In genomic region chr10:51876979-51877378, GRCh38 we compare ENCODE assay signal across 22 cellular contexts.
DNase-seq lines count a peak whose midpoint lies in the region; ATAC-seq, FAIRE-seq and TF ChIP-seq lines count a peak whose summit lies in the region.
"Had no signal": no experiment of that assay in that cellular context is flagged by ENCODE, and none has a peak within 500 bp of the region (broad histone marks: within the 10 kb centered on the region; RNA-seq: fewer than 3 reads in every experiment).

No MANE protein-coding gene starts in this region.

- H3K9me1 ChIP-seq in K562 (ENCODE audit: control insufficient read depth, insufficient read depth, low read length), result no peaks in the 10 kb centered on the region

- H3K27ac Mint-ChIP-seq in GM23338 (no peak overlapping the region), neural progenitor cell (peak overlapping the region; percentile 53)
- H3K27ac Mint-ChIP-seq: B cell, CD14-positive monocyte, T-helper 17 cell had no signal

- no peaks in the 10 kb centered on the region for H3K9me3 ChIP-seq in HEK293 (ENCODE audit: control insufficient read depth, insufficient read depth, low read depth, low read length)
- no peaks in the 10 kb centered on the region for H3K9me3 ChIP-seq in K562 (replicated peaks; ENCODE audit: control insufficient read depth, insufficient read depth, low read depth, low read length)
- no peaks in the 10 kb centered on the region for H3K9me3 ChIP-seq in neural progenitor cell (ENCODE audit: low read depth)
- H3K9me3 ChIP-seq in PC-9 (ENCODE audit: insufficient read depth, low read depth), result no peaks in the 10 kb centered on the region
- H3K9me3 ChIP-seq: A549 had no signal

- FAIRE-seq in K562 (lab: Jason Lieb, UNC), result peak; percentile 6
- FAIRE-seq: A549 had no signal

- WGBS in K562 (ENCODE audit: insufficient coverage, low coverage, missing lambda C conversion rate), result 0% methylated on average over 2 of the region's 2 CpGs

- no peaks in the 10 kb centered on the region for H3K36me3 Mint-ChIP-seq in GM23338 (ENCODE audit: low read depth)
- no peaks in the 10 kb centered on the region for H3K36me3 Mint-ChIP-seq in neural progenitor cell
- H3K36me3 Mint-ChIP-seq: CD14-positive monocyte had no signal

- TF ChIP-seq RAD21 in K562 (CRISPR knock-in tag; conservative IDR thresholded peaks at IDR 0.05 in 1 of 2, IDR thresholded peaks at IDR 0.05 in 1 of 2), result no peak

- H3K27me3 Mint-ChIP-seq in GM23338 (ENCODE audit: insufficient read depth, low read depth, poor library complexity), result peaks cover 2% of the 10 kb centered on the region
- no peaks in the 10 kb centered on the region for H3K27me3 Mint-ChIP-seq in neural progenitor cell (ENCODE audit: insufficient read depth, low read depth)
- H3K27me3 Mint-ChIP-seq: B cell had no signal

- no peaks in the 10 kb centered on the region for H3K36me3 ChIP-seq in GM23338 (ENCODE audit: insufficient read depth)
- H3K36me3 ChIP-seq in HEK293 (ENCODE audit: control insufficient read depth in 2 of 2, insufficient read depth in 1 of 2, low read length in 2 of 2), result no peaks in the 10 kb centered on the region
- H3K36me3 ChIP-seq in K562 (ENCODE audit: control insufficient read depth, insufficient read depth, low read length), result no peaks in the 10 kb centered on the region
- H3K36me3 ChIP-seq in neural progenitor cell, result no peaks in the 10 kb centered on the region
- no peaks in the 10 kb centered on the region for H3K36me3 ChIP-seq in PC-9 (ENCODE audit: low read depth)

- DNase-seq in GM23338 (ENCODE audit: low spot score), result no peak
- no peak for DNase-seq in K562 (ENCODE audit: extremely low read depth in 1 of 4, low spot score in 3 of 4)
- no peak for DNase-seq in neural progenitor cell (ENCODE audit: low spot score)
- no peak for DNase-seq in PC-9
- DNase-seq: GM23248, MV-4-11, NCI-H1105 treated with DMSO at 0.1 percent for 48 hours, NCI-H2029 treated with DMSO at 0.1 percent for 48 hours, NCI-H526 treated with DMSO at 0.1 percent for 48 hours, PC-3, RPMI8226, SW 1271, T-helper 17 cell had no signal

- TF ChIP-seq CTCF in GM23338 (conservative IDR thresholded peaks at IDR 0.05; ENCODE audit: low read depth in 2 of 2), result no peak
- no peak for TF ChIP-seq CTCF in HEK293 (tag by site-specific recombination; IDR thresholded peaks at IDR 0.05)
- TF ChIP-seq CTCF in K562 (IDR thresholded peaks at IDR 0.05 in 2 of 3, conservative IDR thresholded peaks at IDR 0.05 in 1 of 3; ENCODE audit: insufficient read depth in 2 of 3, low read depth in 1 of 3, low read length in 3 of 3), result no peak
- no peak for TF ChIP-seq CTCF in neural progenitor cell (IDR thresholded peaks at IDR 0.05)
- no peak for TF ChIP-seq CTCF in PC-9 (conservative IDR thresholded peaks at IDR 0.05)

- no peak overlapping the region for H3K4me2 ChIP-seq in GM23338
- H3K4me2 ChIP-seq in K562 (ENCODE audit: insufficient read depth, low read length), result no peak overlapping the region
- peak overlapping the region; percentile 16 for H3K4me2 ChIP-seq in neural progenitor cell
- H3K4me2 ChIP-seq in PC-9, result no peak overlapping the region
- H3K4me2 ChIP-seq: A549, KMS-11 had no signal

- H3K27me3 ChIP-seq in GM23338 (ENCODE audit: insufficient read depth), result no peaks in the 10 kb centered on the region
- H3K27me3 ChIP-seq in K562 (ENCODE audit: control insufficient read depth in 2 of 2, insufficient read depth in 2 of 2, low read length in 2 of 2), result no peaks in the 10 kb centered on the region
- H3K27me3 ChIP-seq in neural progenitor cell, result no peaks in the 10 kb centered on the region
- no peaks in the 10 kb centered on the region for H3K27me3 ChIP-seq in PC-9 (ENCODE audit: insufficient read depth, low read depth)

- no peak for TF ChIP-seq EP300 in K562 (IDR thresholded peaks at IDR 0.05; ENCODE audit: low read length)

- no peak overlapping the region for H3K4me3 Mint-ChIP-seq in GM23338
- no peak overlapping the region for H3K4me3 Mint-ChIP-seq in neural progenitor cell
- H3K4me3 Mint-ChIP-seq: B cell, CD14-positive monocyte, T-helper 17 cell had no signal

- H3K79me2 ChIP-seq in GM23338 (replicated peaks; ENCODE audit: insufficient read depth) (no peaks in the 10 kb centered on the region), K562 (ENCODE audit: control insufficient read depth, insufficient read depth, low read length) (no peaks in the 10 kb centered on the region), neural progenitor cell (ENCODE audit: low read depth) (no peaks in the 10 kb centered on the region), PC-9 (ENCODE audit: low read depth) (no peaks in the 10 kb centered on the region)

- no TSS peak for BruUV-seq in K562 (replicated peaks; lab: Mats Ljungman, UMichigan)
- BruUV-seq in PC-9 (replicated peaks; lab: Mats Ljungman, UMichigan), result no TSS peak

- intact Hi-C loops in K562 (cut with micrococcal nuclease) (no loop called here), PC-9 (cut with micrococcal nuclease; ENCODE audit: unreplicated experiment) (no loop called here)

- no peaks in the 10 kb centered on the region for H3K9me2 ChIP-seq in GM23338 (ENCODE audit: insufficient read depth)
- no peaks in the 10 kb centered on the region for H3K9me2 ChIP-seq in PC-9 (ENCODE audit: insufficient read depth)

- H3K4me1 ChIP-seq in GM23338 (ENCODE audit: insufficient read depth), result peaks cover 17% of the 10 kb centered on the region
- no peaks in the 10 kb centered on the region for H3K4me1 ChIP-seq in HEK293 (ENCODE audit: control insufficient read depth, insufficient read depth, low read length)
- no peaks in the 10 kb centered on the region for H3K4me1 ChIP-seq in K562 (replicated peaks in 1 of 2; ENCODE audit: control insufficient read depth in 2 of 2, insufficient read depth in 2 of 2, low read length in 2 of 2)
- H3K4me1 ChIP-seq in neural progenitor cell, result peaks cover 46% of the 10 kb centered on the region
- no peaks in the 10 kb centered on the region for H3K4me1 ChIP-seq in PC-9 (replicated peaks; ENCODE audit: insufficient read depth)
- H3K4me1 ChIP-seq: A549 had no signal

- peak; percentile 57 for ATAC-seq in GM23338
- ATAC-seq in K562, result no peak
- ATAC-seq in HG03097 (IDR thresholded peaks at IDR 0.05; ENCODE audit: low FRiP score, unreplicated experiment), result no peak
- ATAC-seq in GM19023 (IDR thresholded peaks at IDR 0.05; ENCODE audit: unreplicated experiment), result no peak
- ATAC-seq: A549, PC-3, T-helper 17 cell had no signal

- H4K20me1 ChIP-seq in GM23338 (replicated peaks; ENCODE audit: insufficient read depth) (no peaks in the 10 kb centered on the region), K562 (replicated peaks; ENCODE audit: control insufficient read depth, insufficient read depth, low read length) (no peaks in the 10 kb centered on the region), neural progenitor cell (ENCODE audit: low read depth) (no peaks in the 10 kb centered on the region), PC-9 (ENCODE audit: insufficient read depth) (no peaks in the 10 kb centered on the region)

- in situ Hi-C loops in K562 (cut with MboI), result no loop called here

- POLR2A ChIA-PET in HEK293 (lab: Yijun Ruan, JAX) (no interaction called here), K562 (lab: Yijun Ruan, JAX) (interaction anchor here (0.6 kb wide), 1 partner anchor 393 kb away, joined by 3 read pairs; no protein-coding TSS in a partner anchor), PC-9 (lab: Charles Lee; ENCODE audit: unreplicated experiment) (interaction anchor here (0.6 kb wide), 1 partner anchor 211 kb away, joined by 3 read pairs; no protein-coding TSS in a partner anchor)

- no peak for TF ChIP-seq POLR2A in K562 (conservative IDR thresholded peaks at IDR 0.05)

- CTCF ChIA-PET in HEK293 (lab: Yijun Ruan, JAX), result no interaction called here
- CTCF ChIA-PET in K562 (lab: Yijun Ruan, JAX; ENCODE audit: low intra/inter-chr PET ratio), result no interaction called here
- CTCF ChIA-PET in PC-9 (lab: Charles Lee), result no interaction called here

- no peak overlapping the region for H3K27ac ChIP-seq in GM23338 (ENCODE audit: low read depth)
- no peak overlapping the region for H3K27ac ChIP-seq in HEK293 (ENCODE audit: extremely low read depth, low read depth, low read length)
- H3K27ac ChIP-seq in K562 (ENCODE audit: extremely low read depth, low read depth, low read length), result no peak overlapping the region
- peak overlapping the region; percentile 56 for H3K27ac ChIP-seq in neural progenitor cell
- H3K27ac ChIP-seq in PC-9, result no peak overlapping the region
- H3K27ac ChIP-seq: A549, HL-60, KMS-11, SK-N-MC had no signal

- H3K4me3 ChIP-seq in GM23338 (no peak overlapping the region), HEK293 (ENCODE audit: low read depth, low read length) (no peak overlapping the region), K562 (no peak overlapping the region), neural progenitor cell (no peak overlapping the region), PC-9 (no peak overlapping the region)
- H3K4me3 ChIP-seq: A549, GM23248, SK-N-MC had no signal

- H3K9ac ChIP-seq in K562 (ENCODE audit: insufficient read depth in 1 of 2, low read depth in 2 of 2, low read length in 2 of 2) (no peak overlapping the region), neural progenitor cell (no peak overlapping the region)
- H3K9ac ChIP-seq: GM23248, KMS-11 had no signal

- H3F3A ChIP-seq in GM23338 (replicated peaks; ENCODE audit: low read depth), result no peaks in the 10 kb centered on the region
- H3F3A ChIP-seq in neural progenitor cell (ENCODE audit: low read depth), result peaks cover 24% of the 10 kb centered on the region
- no peaks in the 10 kb centered on the region; the same call in 1 of the 2 replicates for H3F3A ChIP-seq in PC-9 (ENCODE audit: insufficient read depth, low read depth)

- H3K4me1 Mint-ChIP-seq in GM23338 (peaks cover 20% of the 10 kb centered on the region), neural progenitor cell (peaks cover 27% of the 10 kb centered on the region)
- H3K4me1 Mint-ChIP-seq: B cell, CD14-positive monocyte had no signal

- H3K9me3 Mint-ChIP-seq in GM23338 (peaks cover 3% of the 10 kb centered on the region; the same call in 2 of the 3 replicates), neural progenitor cell (no peaks in the 10 kb centered on the region)
- H3K9me3 Mint-ChIP-seq: CD14-positive monocyte had no signal

- H2AFZ ChIP-seq in GM23338 (no peak overlapping the region), K562 (ENCODE audit: low read depth, low read length) (no peak overlapping the region), neural progenitor cell (replicated peaks) (no peak overlapping the region), PC-9 (no peak overlapping the region)
- H2AFZ ChIP-seq: GM23248 had no signal

TF ChIP-seq in GM23338, 12 proteins besides CTCF, POLR2A, EP300 and RAD21 (continues in another document):
- TF ChIP-seq POLR2AphosphoS5 (IDR thresholded peaks at IDR 0.05; ENCODE audit: low read depth) (no peak), ZNF114 (CRISPR knock-in tag; IDR thresholded peaks at IDR 0.05) (no peak), EZH2phosphoT487 (IDR thresholded peaks at IDR 0.05; ENCODE audit: unreplicated experiment) (no peak)

TF ChIP-seq in HEK293, 187 proteins besides CTCF, POLR2A, EP300 and RAD21 (continues in another document):
- peak; percentile 54; the same call in 1 of the 2 replicates for TF ChIP-seq SCRT2 (tag by site-specific recombination; IDR thresholded peaks at IDR 0.05)
- TF ChIP-seq ZNF404 (tag by site-specific recombination; IDR thresholded peaks at IDR 0.05), result no peak

TF ChIP-seq in K562, 482 proteins besides CTCF, POLR2A, EP300 and RAD21 (continues in another document):
- TF ChIP-seq RBM17 (IDR thresholded peaks at IDR 0.05; ENCODE audit: borderline replicate concordance, low read depth, low read length), result no peak
- no peak for TF ChIP-seq GABPB1 (CRISPR knock-in tag; IDR thresholded peaks at IDR 0.05)
